Comparison of ENCODE assay signal across 1 cellular context in genomic region chr6:37239950-37240713, GRCh38.
TF ChIP-seq lines count a peak whose summit lies in the region.

No MANE protein-coding gene starts in this region.

TF ChIP-seq in GM12878, 131 proteins besides CTCF, POLR2A, EP300 and RAD21 (continued from another document and continues in another):
- TF ChIP-seq PBX3 (IDR thresholded peaks at IDR 0.05; ENCODE audit: insufficient replicate concordance, low read depth, low read length) (no peak), NRF1 (conservative IDR thresholded peaks at IDR 0.05; ENCODE audit: low read depth, low read length) (no peak), ZBED1 (IDR thresholded peaks at IDR 0.05; ENCODE audit: borderline replicate concordance) (peak; percentile 58; the same call in 1 of the 2 replicates), FOS (IDR thresholded peaks at IDR 0.05; ENCODE audit: borderline replicate concordance, extremely low read depth, insufficient read length) (no peak), FOXM1 (IDR thresholded peaks at IDR 0.05; ENCODE audit: low read depth, low read length) (peak; percentile 63; the same call in 1 of the 2 replicates), NFYA (IDR thresholded peaks at IDR 0.05; ENCODE audit: borderline replicate concordance, low read depth, low read length) (no peak), NR2C2 (IDR thresholded peaks at IDR 0.05; ENCODE audit: borderline replicate concordance, control insufficient read depth, insufficient read length, low read depth) (no peak), WRNIP1 (IDR thresholded peaks at IDR 0.05; ENCODE audit: borderline replicate concordance, low read depth, low read length) (no peak), HDGF (IDR thresholded peaks at IDR 0.05) (no peak), CUX1 (IDR thresholded peaks at IDR 0.05; ENCODE audit: insufficient replicate concordance, low read depth, low read length) (no peak), ZNF24 (IDR thresholded peaks at IDR 0.05) (no peak), SMAD1 (IDR thresholded peaks at IDR 0.05; ENCODE audit: low read depth, partially characterized antibody) (peak; percentile 99), SMC3 (IDR thresholded peaks at IDR 0.05; ENCODE audit: borderline replicate concordance, low read length) (no peak), PRDM15 (CRISPR knock-in tag; IDR thresholded peaks at IDR 0.05) (no peak), EED (IDR thresholded peaks at IDR 0.05; ENCODE audit: low read depth) (peak; percentile 84), SRF (IDR thresholded peaks at IDR 0.05; ENCODE audit: low read depth in 2 of 2, low read length in 2 of 2) (no peak), EZH2 (IDR thresholded peaks at IDR 0.05; ENCODE audit: borderline replicate concordance, control insufficient read depth, low read depth, low read length) (no peak), SMARCA5 (IDR thresholded peaks at IDR 0.05) (no peak), ATF3 (IDR thresholded peaks at IDR 0.05; ENCODE audit: borderline replicate concordance, extremely low read depth, low read depth, low read length) (no peak), RB1 (IDR thresholded peaks at IDR 0.05; ENCODE audit: borderline replicate concordance) (no peak), ZNF622 (IDR thresholded peaks at IDR 0.05) (no peak), ATF7 (IDR thresholded peaks at IDR 0.05; ENCODE audit: low read depth) (peak; percentile 89), IKZF2 (IDR thresholded peaks at IDR 0.05) (peak; percentile 77 to 78; a peak in 3 of 4 replicates), HCFC1 (IDR thresholded peaks at IDR 0.05; ENCODE audit: low read length) (no peak), MLLT1 (IDR thresholded peaks at IDR 0.05) (no peak), KDM1A (IDR thresholded peaks at IDR 0.05; ENCODE audit: borderline replicate concordance) (no peak), ZSCAN29 (IDR thresholded peaks at IDR 0.05) (no peak), CEBPB (IDR thresholded peaks at IDR 0.05; ENCODE audit: borderline replicate concordance in 1 of 2, low read depth in 2 of 2, low read length in 2 of 2) (no peak), CHD2 (IDR thresholded peaks at IDR 0.05; ENCODE audit: borderline replicate concordance, low read depth, low read length) (no peak), BCL11A (IDR thresholded peaks at IDR 0.05; ENCODE audit: low read depth, low read length) (peak; percentile 39; the same call in 1 of the 2 replicates), CBFB (IDR thresholded peaks at IDR 0.05; ENCODE audit: low read depth) (no peak), SREBF2 (IDR thresholded peaks at IDR 0.05; ENCODE audit: low read length) (no peak), RUNX3 (IDR thresholded peaks at IDR 0.05; ENCODE audit: low read length) (peak; percentile 52), SPI1 (IDR thresholded peaks at IDR 0.05; ENCODE audit: borderline replicate concordance, insufficient read depth, low read depth, low read length) (peak; percentile 59), IKZF1 (conservative IDR thresholded peaks at IDR 0.05) (peak; percentile 88), ZNF592 (IDR thresholded peaks at IDR 0.05) (no peak), NBN (IDR thresholded peaks at IDR 0.05) (0 out of 2 replicates have a peak, but pooled peaks have one; percentile 44), PKNOX1 (IDR thresholded peaks at IDR 0.05) (no peak), ATF2 (IDR thresholded peaks at IDR 0.05; ENCODE audit: low read length) (peak; percentile 82), YBX1 (IDR thresholded peaks at IDR 0.05) (no peak), SIX5 (IDR thresholded peaks at IDR 0.05; ENCODE audit: low read depth, low read length, severe bottlenecking) (no peak), JUND (IDR thresholded peaks at IDR 0.05; ENCODE audit: low read depth, low read length) (no peak), POU2F2 (IDR thresholded peaks at IDR 0.05; ENCODE audit: borderline replicate concordance, low read depth, low read length) (no peak), BHLHE40 (IDR thresholded peaks at IDR 0.05; ENCODE audit: borderline replicate concordance in 1 of 2, low read depth in 2 of 2, low read length in 1 of 2) (0 out of 4 replicates have a peak, but pooled peaks of 1 of the 2 experiments have one; percentile 17), HDAC6 (IDR thresholded peaks at IDR 0.05; ENCODE audit: unreplicated experiment) (no peak), TBL1XR1 (IDR thresholded peaks at IDR 0.05; ENCODE audit: low read depth, low read length) (no peak), GATAD2B (conservative IDR thresholded peaks at IDR 0.05; ENCODE audit: low read depth) (peak; percentile 54; the same call in 1 of the 2 replicates)
